ENCODE assay signal across 14 cellular contexts in genomic region chr13:29434217-29434940, GRCh38.
DNase-seq lines count a peak whose midpoint lies in the region; ATAC-seq and TF ChIP-seq lines count a peak whose summit lies in the region.
"Had no signal": no experiment of that assay in that cellular context is flagged by ENCODE, and none has a peak within 500 bp of the region (broad histone marks: within the 10 kb centered on the region; RNA-seq: fewer than 3 reads in every experiment).

No MANE protein-coding gene starts in this region.

- TF ChIP-seq RAD21 in SK-N-SH (IDR thresholded peaks at IDR 0.05; ENCODE audit: low read length): no peak

- no peak overlapping the region for H3K27ac Mint-ChIP-seq in nephron progenitor cell
- H3K27ac Mint-ChIP-seq: CD4-positive, CD25-positive, alpha-beta regulatory T cell had no signal

- DNase-seq in GM20000 (ENCODE audit: low spot score) (peak; percentile 13), SK-N-SH (peak; percentile 21), nephron progenitor cell (peak; percentile 10), DMS114 treated with DMSO at 0.1 percent for 48 hours (lab: John Stamatoyannopoulos, UW; ENCODE audit: unreplicated experiment) (no peak), colonic mucosa (no peak)
- DNase-seq in activated CD4-positive, alpha-beta T cell treated with anti-CD3 and anti-CD28 coated beads for 1 hour: no peak
- DNase-seq: activated CD4-positive, CD25-positive, alpha-beta regulatory T cell; CD4-positive, CD25-positive, alpha-beta regulatory T cell; left colon; NCI-H1930; testis had no signal

- no peak overlapping the region for H3K9ac ChIP-seq in BLaER1 treated with 17β-estradiol and CSF1 and Interleukin-3, amounts not matched to agents 10 nM and 100 nM
- H3K9ac ChIP-seq in SK-N-SH: peak overlapping the region; percentile 45; the same call in 1 of the 2 replicates
- no peak overlapping the region for H3K9ac ChIP-seq in colonic mucosa (ENCODE audit: low read depth in 2 of 2, low read length in 2 of 2)

- TF ChIP-seq CTCF in GM20000 (IDR thresholded peaks at IDR 0.05; ENCODE audit: extremely low read depth, missing control alignments) (no peak), SK-N-SH (IDR thresholded peaks at IDR 0.05) (no peak), nephron progenitor cell (IDR thresholded peaks at IDR 0.05) (no peak), colonic mucosa (IDR thresholded peaks at IDR 0.05) (no peak)

- peak overlapping the region in 8 of 11 experiments; percentile 5 to 48 (median 30); a peak in 11 of 22 replicates for H3K4me2 ChIP-seq in BLaER1 treated with 17β-estradiol and CSF1 and Interleukin-3, amounts not matched to agents 10 nM and 100 nM
- peak overlapping the region; percentile 61 for H3K4me2 ChIP-seq in SK-N-SH

- H4K20me1 ChIP-seq in BLaER1 treated with 17β-estradiol and CSF1 and Interleukin-3, amounts not matched to agents 10 nM and 100 nM: no peaks in the 10 kb centered on the region
- H4K20me1 ChIP-seq in SK-N-SH (ENCODE audit: insufficient read depth): no peaks in the 10 kb centered on the region

- peaks cover 0 to 13% (median 9%) of the 10 kb centered on the region in 10 experiments; a peak in 10 of 20 replicates for H3K4me1 ChIP-seq in BLaER1 treated with 17β-estradiol and CSF1 and Interleukin-3, amounts not matched to agents 10 nM and 100 nM
- H3K4me1 ChIP-seq in SK-N-SH (ENCODE audit: control insufficient read depth in 1 of 2, insufficient read depth in 2 of 2, low read depth in 1 of 2, low read length in 1 of 2): peaks cover 23 to 24% of the 10 kb centered on the region in 2 experiments
- no peaks in the 10 kb centered on the region for H3K4me1 ChIP-seq in colonic mucosa
- H3K4me1 ChIP-seq: testis had no signal

- peaks cover 0 to 3% (median 0%) of the 10 kb centered on the region in 11 experiments; a peak in 1 of 22 replicates for H3K27me3 ChIP-seq in BLaER1 treated with 17β-estradiol and CSF1 and Interleukin-3, amounts not matched to agents 10 nM and 100 nM
- H3K27me3 ChIP-seq in SK-N-SH (ENCODE audit: insufficient read depth): no peaks in the 10 kb centered on the region
- H3K27me3 ChIP-seq in colonic mucosa: no peaks in the 10 kb centered on the region
- H3K27me3 ChIP-seq: testis had no signal

- H3K9me3 ChIP-seq in BLaER1 treated with 17β-estradiol and CSF1 and Interleukin-3, amounts not matched to agents 10 nM and 100 nM (replicated peaks in 1 of 11): no peaks in the 10 kb centered on the region
- H3K9me3 ChIP-seq in SK-N-SH: no peaks in the 10 kb centered on the region
- no peaks in the 10 kb centered on the region for H3K9me3 ChIP-seq in colonic mucosa
- H3K9me3 ChIP-seq: testis had no signal

- no peaks in the 10 kb centered on the region for H3K9me3 Mint-ChIP-seq in nephron progenitor cell
- H3K9me3 Mint-ChIP-seq: CD4-positive, CD25-positive, alpha-beta regulatory T cell; central memory CD8-positive, alpha-beta T cell had no signal

- H3K9me2 ChIP-seq in SK-N-SH: no peaks in the 10 kb centered on the region

- H2AFZ ChIP-seq in SK-N-SH (ENCODE audit: low read depth): peak overlapping the region; percentile 58; the same call in 1 of the 2 replicates

- H3K36me3 Mint-ChIP-seq in nephron progenitor cell (ENCODE audit: low read depth): no peaks in the 10 kb centered on the region
- H3K36me3 Mint-ChIP-seq: CD4-positive, CD25-positive, alpha-beta regulatory T cell had no signal

- H3K4me1 Mint-ChIP-seq in nephron progenitor cell: peaks cover 21% of the 10 kb centered on the region
- H3K4me1 Mint-ChIP-seq: CD4-positive, CD25-positive, alpha-beta regulatory T cell; central memory CD8-positive, alpha-beta T cell had no signal

- CTCF ChIA-PET in SK-N-SH (lab: Yijun Ruan, JAX): interaction anchor here (0.7 to 3.2 kb wide), 9 partner anchors 10 to 412 kb away, joined by 3 to 8 read pairs (median 3); no protein-coding TSS in a partner anchor

- H3F3A ChIP-seq in SK-N-SH (replicated peaks; ENCODE audit: insufficient read depth): peaks cover 32% of the 10 kb centered on the region

- H3K4me3 ChIP-seq in BLaER1 treated with 17β-estradiol and CSF1 and Interleukin-3, amounts not matched to agents 10 nM and 100 nM: no peak overlapping the region
- H3K4me3 ChIP-seq in SK-N-SH (ENCODE audit: low read depth in 2 of 2, low read length in 1 of 2) (peak overlapping the region in 1 of 2 experiments; percentile 9; a peak in 2 of 4 replicates), colonic mucosa (no peak overlapping the region)
- H3K4me3 ChIP-seq: testis had no signal

- H3K27me3 Mint-ChIP-seq in nephron progenitor cell (ENCODE audit: low read depth, poor library complexity): peaks cover 33% of the 10 kb centered on the region

- no peak for ATAC-seq in HG03039 (IDR thresholded peaks at IDR 0.05; ENCODE audit: unreplicated experiment)

- no peak overlapping the region for H3K27ac ChIP-seq in BLaER1 treated with 17β-estradiol and CSF1 and Interleukin-3, amounts not matched to agents 10 nM and 100 nM
- H3K27ac ChIP-seq in SK-N-SH (ENCODE audit: low read depth in 2 of 2, low read length in 1 of 2) (peak overlapping the region; percentile 76 to 92), colonic mucosa (no peak overlapping the region)
- H3K27ac ChIP-seq: testis had no signal

- intact Hi-C loops in colonic mucosa (cut with DNase I): no loop called here

- POLR2A ChIA-PET in SK-N-SH (lab: Yijun Ruan, JAX): no interaction called here

- peak in 1 of 2 experiments; percentile 23; a peak in 1 of 4 replicates for TF ChIP-seq EP300 in SK-N-SH (IDR thresholded peaks at IDR 0.05; ENCODE audit: borderline replicate concordance in 1 of 2, low read depth in 1 of 2, low read length in 1 of 2)

- WGBS in SK-N-SH (ENCODE audit: low lambda C conversion rate): 60% methylated on average over 8 of the region's 8 CpGs

- no peak overlapping the region for H3K4me3 Mint-ChIP-seq in nephron progenitor cell
- H3K4me3 Mint-ChIP-seq: CD4-positive, CD25-positive, alpha-beta regulatory T cell; central memory CD8-positive, alpha-beta T cell had no signal

- no peaks in the 10 kb centered on the region for H3K36me3 ChIP-seq in BLaER1 treated with 17β-estradiol and CSF1 and Interleukin-3, amounts not matched to agents 10 nM and 100 nM
- H3K36me3 ChIP-seq in SK-N-SH (replicated peaks in 1 of 2; ENCODE audit: control insufficient read depth in 1 of 2, insufficient read depth in 2 of 2, low read length in 1 of 2) (no peaks in the 10 kb centered on the region), colonic mucosa (no peaks in the 10 kb centered on the region)

- no peaks in the 10 kb centered on the region for H3K79me2 ChIP-seq in SK-N-SH (ENCODE audit: insufficient read depth)

TF ChIP-seq in SK-N-SH, 30 proteins besides CTCF, POLR2A, EP300 and RAD21:
- TF ChIP-seq POLR2AphosphoS5 (IDR thresholded peaks at IDR 0.05; ENCODE audit: low read depth, low read length) (no peak), FOXJ3 (CRISPR knock-in tag; IDR thresholded peaks at IDR 0.05) (no peak), FOSL2 (IDR thresholded peaks at IDR 0.05; ENCODE audit: borderline replicate concordance, low read depth) (no peak), NFIC (IDR thresholded peaks at IDR 0.05; ENCODE audit: borderline replicate concordance) (no peak), GATA2 (CRISPR knock-in tag; IDR thresholded peaks at IDR 0.05) (peak; percentile 29; the same call in 1 of the 2 replicates), ELF1 (IDR thresholded peaks at IDR 0.05) (no peak)
- TF ChIP-seq, protein P1, sequence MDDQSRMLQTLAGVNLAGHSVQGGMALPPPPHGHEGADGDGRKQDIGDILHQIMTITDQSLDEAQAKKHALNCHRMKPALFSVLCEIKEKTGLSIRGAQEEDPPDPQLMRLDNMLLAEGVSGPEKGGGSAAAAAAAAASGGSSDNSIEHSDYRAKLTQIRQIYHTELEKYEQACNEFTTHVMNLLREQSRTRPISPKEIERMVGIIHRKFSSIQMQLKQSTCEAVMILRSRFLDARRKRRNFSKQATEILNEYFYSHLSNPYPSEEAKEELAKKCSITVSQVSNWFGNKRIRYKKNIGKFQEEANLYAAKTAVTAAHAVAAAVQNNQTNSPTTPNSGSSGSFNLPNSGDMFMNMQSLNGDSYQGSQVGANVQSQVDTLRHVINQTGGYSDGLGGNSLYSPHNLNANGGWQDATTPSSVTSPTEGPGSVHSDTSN (IDR thresholded peaks at IDR 0.05): peak; percentile 40; the same call in 1 of the 2 replicates
- TF ChIP-seq, protein P2, sequence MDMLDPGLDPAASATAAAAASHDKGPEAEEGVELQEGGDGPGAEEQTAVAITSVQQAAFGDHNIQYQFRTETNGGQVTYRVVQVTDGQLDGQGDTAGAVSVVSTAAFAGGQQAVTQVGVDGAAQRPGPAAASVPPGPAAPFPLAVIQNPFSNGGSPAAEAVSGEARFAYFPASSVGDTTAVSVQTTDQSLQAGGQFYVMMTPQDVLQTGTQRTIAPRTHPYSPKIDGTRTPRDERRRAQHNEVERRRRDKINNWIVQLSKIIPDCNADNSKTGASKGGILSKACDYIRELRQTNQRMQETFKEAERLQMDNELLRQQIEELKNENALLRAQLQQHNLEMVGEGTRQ (IDR thresholded peaks at IDR 0.05; ENCODE audit: borderline replicate concordance, low read depth, low read length): no peak

Comparison
In these comparisons a context has a peak if more than half of its experiments do, and no peak if none do; other contexts are left out.
1. H3K27ac ChIP-seq: peak in SK-N-SH (2 of 2); none in BLaER1 treated with 17β-estradiol and CSF1 and Interleukin-3, amounts not matched to agents 10 nM and 100 nM (0 of 11) and colonic mucosa (single experiment).
2. DNase-seq: peak in GM20000 (single experiment), SK-N-SH (single experiment) and nephron progenitor cell (single experiment); none in DMS114 treated with DMSO at 0.1 percent for 48 hours (single experiment), colonic mucosa (single experiment) and activated CD4-positive, alpha-beta T cell treated with anti-CD3 and anti-CD28 coated beads for 1 hour (single experiment).